In the genomic region with DNA sequence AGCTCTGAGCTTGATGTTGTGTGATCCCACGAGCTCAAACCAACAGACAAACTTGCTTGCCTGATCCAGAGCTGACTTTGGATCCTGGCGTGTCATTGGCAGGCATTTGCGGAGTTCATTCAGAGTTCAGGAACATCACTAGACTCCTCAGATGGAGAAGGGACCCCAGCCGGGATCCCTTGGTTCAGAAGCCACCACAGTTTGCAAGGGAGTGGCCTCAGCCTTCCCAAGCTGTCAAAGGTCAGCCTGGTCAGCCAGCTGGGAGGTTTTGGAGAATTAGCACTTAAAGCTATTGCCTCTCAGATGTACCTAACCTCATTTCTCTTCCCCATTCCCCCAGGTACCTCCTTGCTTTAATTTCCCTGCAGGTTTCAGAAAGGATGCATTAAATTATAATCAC, we compare ENCODE assay signal across 26 cellular contexts.
"Had no signal": no experiment of that assay in that cellular context is flagged by ENCODE, and none has a peak within 500 bp of the region (broad histone marks: within the 10 kb centered on the region; RNA-seq: fewer than 3 reads in every experiment).

No MANE protein-coding gene starts in this region.

- H3K4me3 Mint-ChIP-seq: mesothelial cell of epicardium; naive B cell; natural killer cell; nephron progenitor cell; stimulated activated naive B cell treated with anti-CD40 and anti-IgM and Interleukin-4, amounts not matched to agents 10 μg/mL and 1 μg/mL and 100 μg/mL, for 72 hours had no signal

- H3K4me3 ChIP-seq: left ventricle myocardium inferior, lung, ovary, right atrium auricular region, right lobe of liver, smooth muscle cell, stomach, testis, thyroid gland, transverse colon, upper lobe of left lung, vagina had no signal

- H3K4me1 Mint-ChIP-seq: mesothelial cell of epicardium; naive B cell; natural killer cell; nephron progenitor cell; stimulated activated naive B cell treated with anti-CD40 and anti-IgM and Interleukin-4, amounts not matched to agents 10 μg/mL and 1 μg/mL and 100 μg/mL, for 72 hours had no signal

- H3K9me3 Mint-ChIP-seq: mesothelial cell of epicardium, nephron progenitor cell had no signal

- H3K27me3 Mint-ChIP-seq: naive B cell; stimulated activated naive B cell treated with anti-CD40 and anti-IgM and Interleukin-4, amounts not matched to agents 10 μg/mL and 1 μg/mL and 100 μg/mL, for 72 hours had no signal

- H3K9me3 ChIP-seq: left ventricle myocardium inferior, ovary, right atrium auricular region, right lobe of liver, stomach, testis, thyroid gland, transverse colon, upper lobe of left lung, vagina had no signal

- H3K27me3 ChIP-seq: ovary, right atrium auricular region, right lobe of liver, stomach, testis, thyroid gland, transverse colon, upper lobe of left lung, vagina had no signal

- ATAC-seq: natural killer cell; right lobe of liver; stimulated activated naive B cell treated with anti-CD40 and anti-IgM and Interleukin-4, amounts not matched to agents 10 μg/mL and 1 μg/mL and 100 μg/mL, for 72 hours; stimulated activated naive CD8-positive, alpha-beta T cell treated with anti-CD3 and anti-CD28 coated beads, Interleukin-15, Interleukin-2, amounts not matched to agents 100 U/mL and 50 U/mL, for 24 hours had no signal

- DNase-seq: hypothalamus; islet precursor cell; left ventricle myocardium inferior; mesendoderm; naive B cell; natural killer cell; nephron progenitor cell; ovary; right lobe of liver; stimulated activated CD4-positive, alpha-beta T cell treated with anti-CD3 and anti-CD28 coated beads, Interleukin-12 subunit alpha, Interleukin-12 subunit beta, amount 100 ng/mL, for 4 hours; stimulated activated CD4-positive, alpha-beta T cell treated with anti-CD3 and anti-CD28 coated beads, Interleukin-15, amount 100 ng/mL, for 24 hours; stimulated activated CD4-positive, alpha-beta T cell treated with anti-CD3 and anti-CD28 coated beads, Interleukin-2, amount 100 ng/mL, for 24 hours; stimulated activated CD4-positive, alpha-beta T cell treated with anti-CD3 and anti-CD28 coated beads, Interleukin-4, amount 100 ng/mL, for 1 hour; stimulated activated naive B cell treated with anti-CD40 and anti-IgM and Interleukin-4, amounts not matched to agents 10 μg/mL and 1 μg/mL and 100 μg/mL, for 72 hours; stimulated activated naive CD8-positive, alpha-beta T cell treated with anti-CD3 and anti-CD28 coated beads, Interleukin-15, Interleukin-2, amounts not matched to agents 100 U/mL and 50 U/mL, for 24 hours; stomach; testis; thyroid gland; transverse colon; upper lobe of left lung had no signal

- H3K27ac Mint-ChIP-seq: mesothelial cell of epicardium; naive B cell; natural killer cell; nephron progenitor cell; progenitor cell of endocrine pancreas; stimulated activated naive B cell treated with anti-CD40 and anti-IgM and Interleukin-4, amounts not matched to agents 10 μg/mL and 1 μg/mL and 100 μg/mL, for 72 hours had no signal

- H3K36me3 Mint-ChIP-seq: mesothelial cell of epicardium; naive B cell; natural killer cell; stimulated activated naive B cell treated with anti-CD40 and anti-IgM and Interleukin-4, amounts not matched to agents 10 μg/mL and 1 μg/mL and 100 μg/mL, for 72 hours had no signal

- H3K27ac ChIP-seq: left ventricle myocardium inferior, ovary, right atrium auricular region, right lobe of liver, stomach, testis, thyroid gland, transverse colon, upper lobe of left lung, vagina had no signal

- H3K36me3 ChIP-seq: left ventricle myocardium inferior, ovary, right atrium auricular region, right lobe of liver, stomach, thyroid gland, transverse colon, upper lobe of left lung, vagina had no signal

- H3K4me2 ChIP-seq: smooth muscle cell had no signal

- H3K4me1 ChIP-seq: left ventricle myocardium inferior, right atrium auricular region, right lobe of liver, stomach, testis, thyroid gland, transverse colon, upper lobe of left lung, vagina had no signal
